ENCODE assay signal across 8 cellular contexts in the genomic region with DNA sequence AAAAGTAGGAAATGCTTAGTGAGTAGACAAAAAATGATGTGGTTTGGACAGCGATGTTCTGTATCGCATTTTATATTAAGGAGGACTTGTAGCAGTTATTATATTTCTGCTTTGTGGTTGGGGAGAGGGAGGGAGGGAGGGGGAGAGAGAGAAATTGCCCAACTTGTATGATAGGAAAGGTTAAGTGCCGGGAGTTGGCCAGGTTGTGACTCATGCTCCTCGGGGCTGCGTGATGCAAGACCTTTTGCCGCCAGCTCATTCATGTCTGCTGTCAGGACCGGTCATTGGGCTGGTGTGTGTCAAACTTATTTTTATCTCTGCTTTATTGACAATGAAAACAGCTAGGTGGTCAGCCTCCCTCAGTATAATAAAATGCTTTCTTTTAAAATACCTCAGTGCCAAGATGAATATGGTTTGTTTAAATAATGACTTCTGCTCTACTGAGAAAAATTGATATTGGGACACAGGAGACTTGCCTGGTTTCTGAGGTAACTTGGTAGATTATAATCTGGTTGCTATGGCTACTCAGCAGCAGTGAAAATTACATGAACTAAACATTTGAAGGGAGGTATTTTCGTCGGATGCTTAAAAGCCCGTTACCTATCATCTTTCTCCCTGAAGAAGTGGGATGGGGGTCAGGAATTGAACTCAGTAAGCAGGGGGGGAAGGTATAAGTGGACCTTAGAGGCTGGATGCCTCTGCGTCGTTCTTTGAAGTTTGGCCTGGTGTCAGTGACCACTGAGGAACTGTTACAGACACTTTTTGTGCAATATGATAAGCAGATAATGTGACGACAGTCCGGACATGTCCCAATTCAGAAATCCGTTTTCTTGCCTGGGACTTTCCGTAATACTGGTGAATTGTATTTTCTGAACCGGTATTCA.
DNase-seq lines count a peak whose midpoint lies in the region; ATAC-seq and TF ChIP-seq lines count a peak whose summit lies in the region.

No MANE protein-coding gene starts in this region.

- H3K4me3 Mint-ChIP-seq in activated B cell treated with CpG ODN at 0.5 μM for 24 hours = no peak overlapping the region

- H3K4me1 Mint-ChIP-seq in activated B cell treated with CpG ODN at 0.5 μM for 24 hours = peaks cover 2% of the 10 kb centered on the region

- peaks cover 8% of the 10 kb centered on the region for H3K27me3 Mint-ChIP-seq in activated B cell treated with CpG ODN at 0.5 μM for 24 hours

- POLR2A ChIA-PET in activated B cell treated with CpG ODN at 0.5 μM for 24 hours (lab: Charles Lee) = interaction anchor here (0.7 kb wide), 1 partner anchor 9 kb away, joined by 4 read pairs; no protein-coding TSS in a partner anchor

- peak overlapping the region; percentile 20 for H3K4me3 ChIP-seq in coronary artery
- no peak overlapping the region for H3K4me3 ChIP-seq in lung

- WGBS in lung, 2 donors = 18 to 42% methylated on average over 17 of the region's 17 CpGs

- H3K27ac Mint-ChIP-seq in activated B cell treated with CpG ODN at 0.5 μM for 24 hours = no peak overlapping the region

- in situ Hi-C loops in KBM-7 (cut with MboI; ENCODE audit: low pct_unique_long_range_greater_than_20kb, low sequenced_read_pairs) = no loop called here

- ATAC-seq in activated B cell treated with CpG ODN at 0.5 μM for 24 hours (ENCODE audit: low read depth) = peak; percentile 45
- peak; percentile 82 for ATAC-seq in lung (ENCODE audit: insufficient read depth, low FRiP score)
- ATAC-seq in stimulated activated naive CD8-positive, alpha-beta T cell treated with anti-CD3 and anti-CD28 coated beads, Interleukin-15, Interleukin-2, amounts not matched to agents 100 U/mL and 50 U/mL, for 24 hours = peak; percentile 91
- ATAC-seq in HG03139 (IDR thresholded peaks at IDR 0.05; ENCODE audit: unreplicated experiment) = no peak
- no peak for ATAC-seq in GM21526 (IDR thresholded peaks at IDR 0.05; ENCODE audit: low FRiP score, unreplicated experiment)

- no peaks in the 10 kb centered on the region for H3K9me3 ChIP-seq in lung (ENCODE audit: control insufficient read depth in 2 of 2, insufficient read depth in 1 of 2, low read length in 1 of 2)

- intact Hi-C loops in activated B cell treated with CpG ODN at 0.5 μM for 24 hours (cut with micrococcal nuclease) = no loop called here

- no peaks in the 10 kb centered on the region for H3K36me3 Mint-ChIP-seq in activated B cell treated with CpG ODN at 0.5 μM for 24 hours (ENCODE audit: low read depth)

- DNase-seq in AG20443 (ENCODE audit: low spot score) (peak; percentile 93), KBM-7 (peak; percentile 90), activated B cell treated with CpG ODN at 0.5 μM for 24 hours (no peak), coronary artery (ENCODE audit: low spot score) (peak; percentile 98), lung (ENCODE audit: low spot score) (peak; percentile 94)
- DNase-seq in stimulated activated naive CD8-positive, alpha-beta T cell treated with anti-CD3 and anti-CD28 coated beads, Interleukin-15, Interleukin-2, amounts not matched to agents 100 U/mL and 50 U/mL, for 24 hours = peak; percentile 69

- H3K27me3 ChIP-seq in lung (ENCODE audit: control insufficient read depth, insufficient read depth) = no peaks in the 10 kb centered on the region

- no peaks in the 10 kb centered on the region for H3K9me3 Mint-ChIP-seq in activated B cell treated with CpG ODN at 0.5 μM for 24 hours

- H3K27ac ChIP-seq in coronary artery (peak overlapping the region; percentile 54 to 85), lung (ENCODE audit: low read depth in 1 of 2, low read length in 1 of 2) (peak overlapping the region; percentile 62 to 92)

- CTCF ChIA-PET in activated B cell treated with CpG ODN at 0.5 μM for 24 hours (lab: Charles Lee) = no interaction called here

- peaks cover 17 to 42% of the 10 kb centered on the region in 2 donors for H3K4me1 ChIP-seq in lung (ENCODE audit: control insufficient read depth in 2 of 2, insufficient read depth in 2 of 2, low read length in 2 of 2)

- peaks cover 0 to 2% of the 10 kb centered on the region in 2 donors for H3K36me3 ChIP-seq in lung (ENCODE audit: control insufficient read depth in 2 of 2, insufficient read depth in 2 of 2, low read length in 2 of 2)

- TF ChIP-seq CTCF in activated B cell treated with CpG ODN at 0.5 μM for 24 hours (IDR thresholded peaks at IDR 0.05) = no peak
- TF ChIP-seq CTCF in coronary artery (IDR thresholded peaks at IDR 0.05) = no peak
- TF ChIP-seq CTCF in lung (IDR thresholded peaks at IDR 0.05; ENCODE audit: control extremely low read depth, extremely low read depth) = no peak

Comparison
In these comparisons a context has a peak if more than half of its experiments do, and no peak if none do; other contexts are left out.
1. ATAC-seq: peak in activated B cell treated with CpG ODN at 0.5 μM for 24 hours (single experiment), lung (single experiment) and stimulated activated naive CD8-positive, alpha-beta T cell treated with anti-CD3 and anti-CD28 coated beads, Interleukin-15, Interleukin-2, amounts not matched to agents 100 U/mL and 50 U/mL, for 24 hours (single experiment); none in HG03139 (single experiment) and GM21526 (single experiment).